In the genomic region with DNA sequence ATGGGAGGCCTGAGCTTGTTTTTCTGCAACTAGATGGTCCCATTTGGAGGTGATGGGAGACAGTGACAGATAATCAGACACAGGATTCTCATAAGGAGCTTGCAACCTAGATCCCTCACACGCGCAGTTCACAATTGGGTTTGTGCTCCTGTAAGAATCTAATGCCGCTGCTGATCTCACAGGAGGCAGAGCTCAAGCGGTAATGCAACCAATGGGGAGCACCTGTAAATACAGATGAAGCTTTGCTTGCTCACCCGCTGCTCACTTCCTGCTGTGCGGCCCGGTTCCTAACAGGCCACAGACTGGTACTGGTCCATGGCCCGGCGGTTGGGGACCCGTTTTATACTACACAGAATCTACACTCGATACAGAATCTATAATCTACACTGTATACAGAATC, we compare ENCODE assay signal across 20 cellular contexts. TPM values are rescaled to one million over a fixed set of nuclear protein-coding genes. Genes with fewer than 3 reads are reported as not detected.
DNase-seq lines count a peak whose midpoint lies in the region; TF ChIP-seq lines count a peak whose summit lies in the region.
"Had no signal": no experiment of that assay in that cellular context is flagged by ENCODE, and none has a peak within 500 bp of the region (broad histone marks: within the 10 kb centered on the region; RNA-seq: fewer than 3 reads in every experiment).

No MANE protein-coding gene starts in this region.

- H3K36me3 ChIP-seq in HEK293 (ENCODE audit: control insufficient read depth in 2 of 2, insufficient read depth in 1 of 2, low read length in 2 of 2) (no peaks in the 10 kb centered on the region), Karpas-422 (ENCODE audit: insufficient read depth, low read length) (no peaks in the 10 kb centered on the region), WERI-Rb-1 (no peaks in the 10 kb centered on the region; the same call in none of the 2 replicates), neural progenitor cell (no peaks in the 10 kb centered on the region), endodermal cell (ENCODE audit: control insufficient read depth, insufficient read depth, low read length) (no peaks in the 10 kb centered on the region)
- H3K36me3 ChIP-seq: BLaER1 had no signal

- H3K4me2 ChIP-seq in Karpas-422 (ENCODE audit: low read depth, low read length, poor library complexity, severe bottlenecking) (no peak overlapping the region), neural progenitor cell (no peak overlapping the region)
- H3K4me2 ChIP-seq: BLaER1 had no signal

- H3F3A ChIP-seq in neural progenitor cell (ENCODE audit: low read depth): no peaks in the 10 kb centered on the region

- POLR2A ChIA-PET in HEK293 (lab: Yijun Ruan, JAX): interaction anchor here (1.3 kb wide), 1 partner anchor 52 kb away, joined by 5 read pairs; the partner anchor contains the start of gene B3GALNT2

- H3K27ac Mint-ChIP-seq in neural progenitor cell: no peak overlapping the region
- no peak overlapping the region for H3K27ac Mint-ChIP-seq in endodermal cell
- H3K27ac Mint-ChIP-seq: CD14-positive monocyte; CD4-positive, CD25-positive, alpha-beta regulatory T cell; CD8-positive, alpha-beta memory T cell had no signal

- TF ChIP-seq CTCF in HEK293 (tag by site-specific recombination; IDR thresholded peaks at IDR 0.05) (no peak), WERI-Rb-1 (IDR thresholded peaks at IDR 0.05; ENCODE audit: low read depth, low read length) (no peak), neural progenitor cell (IDR thresholded peaks at IDR 0.05) (no peak), endodermal cell (conservative IDR thresholded peaks at IDR 0.05) (no peak)

- H3K27ac ChIP-seq in HEK293 (ENCODE audit: extremely low read depth, low read depth, low read length) (no peak overlapping the region), Karpas-422 (ENCODE audit: low read length) (no peak overlapping the region), WERI-Rb-1 (no peak overlapping the region), neural progenitor cell (no peak overlapping the region), endodermal cell (ENCODE audit: low read depth, low read length) (no peak overlapping the region)
- H3K27ac ChIP-seq: BLaER1 had no signal

- H3K27me3 Mint-ChIP-seq in neural progenitor cell (ENCODE audit: insufficient read depth, low read depth): peaks cover 4% of the 10 kb centered on the region
- H3K27me3 Mint-ChIP-seq in endodermal cell (ENCODE audit: insufficient read depth): no peaks in the 10 kb centered on the region
- H3K27me3 Mint-ChIP-seq: CD4-positive, alpha-beta memory T cell; CD8-positive, alpha-beta memory T cell had no signal

- H3K9me3 Mint-ChIP-seq in neural progenitor cell (peaks cover 2% of the 10 kb centered on the region), endodermal cell (no peaks in the 10 kb centered on the region)
- H3K9me3 Mint-ChIP-seq: CD4-positive, CD25-positive, alpha-beta regulatory T cell had no signal

- no peak overlapping the region for H3K4me3 Mint-ChIP-seq in neural progenitor cell
- no peak overlapping the region for H3K4me3 Mint-ChIP-seq in endodermal cell
- H3K4me3 Mint-ChIP-seq: CD14-positive monocyte; CD4-positive, alpha-beta memory T cell; CD4-positive, CD25-positive, alpha-beta regulatory T cell; CD8-positive, alpha-beta memory T cell had no signal

- H3K27me3 ChIP-seq in Karpas-422 (ENCODE audit: low read length): no peaks in the 10 kb centered on the region
- no peaks in the 10 kb centered on the region for H3K27me3 ChIP-seq in WERI-Rb-1 (ENCODE audit: insufficient read depth, low read depth, severe bottlenecking)
- no peaks in the 10 kb centered on the region for H3K27me3 ChIP-seq in neural progenitor cell
- H3K27me3 ChIP-seq in endodermal cell (ENCODE audit: control insufficient read depth, insufficient read depth, low read length, poor library complexity, severe bottlenecking): no peaks in the 10 kb centered on the region
- H3K27me3 ChIP-seq: BE2C, BLaER1 had no signal

- H3K9ac ChIP-seq in Karpas-422 (ENCODE audit: low read length) (no peak overlapping the region), neural progenitor cell (no peak overlapping the region), endodermal cell (ENCODE audit: extremely low read depth, low read length, poor library complexity, severe bottlenecking) (no peak overlapping the region)
- H3K9ac ChIP-seq: BLaER1 had no signal

- CTCF ChIA-PET in HEK293 (lab: Yijun Ruan, JAX): interaction anchor here (0.6 to 3.1 kb wide), 21 partner anchors 9 to 237 kb away, joined by 3 to 21 read pairs (median 4); no protein-coding TSS in a partner anchor

- H3K4me1 ChIP-seq in HEK293 (ENCODE audit: control insufficient read depth, insufficient read depth, low read length): no peaks in the 10 kb centered on the region
- no peaks in the 10 kb centered on the region for H3K4me1 ChIP-seq in Karpas-422 (ENCODE audit: low read length)
- no peaks in the 10 kb centered on the region for H3K4me1 ChIP-seq in neural progenitor cell
- H3K4me1 ChIP-seq in endodermal cell (ENCODE audit: control insufficient read depth, insufficient read depth, low read length): no peaks in the 10 kb centered on the region
- H3K4me1 ChIP-seq: BLaER1 had no signal

- H3K79me2 ChIP-seq in Karpas-422 (ENCODE audit: low read length): no peaks in the 10 kb centered on the region
- no peaks in the 10 kb centered on the region for H3K79me2 ChIP-seq in neural progenitor cell (ENCODE audit: low read depth)

- H3K9me3 ChIP-seq in HEK293 (ENCODE audit: control insufficient read depth, insufficient read depth, low read depth, low read length) (no peaks in the 10 kb centered on the region), Karpas-422 (ENCODE audit: low read length) (no peaks in the 10 kb centered on the region), WERI-Rb-1 (ENCODE audit: severe bottlenecking) (peaks cover 3% of the 10 kb centered on the region), neural progenitor cell (ENCODE audit: low read depth) (no peaks in the 10 kb centered on the region), endodermal cell (ENCODE audit: control insufficient read depth, low read length) (no peaks in the 10 kb centered on the region)
- H3K9me3 ChIP-seq: BE2C had no signal

- WGBS in endodermal cell (ENCODE audit: insufficient coverage in 1 of 2, insufficient read length in 1 of 2), 2 experiments: 95 to 100% methylated on average over 7 to 11 of the region's 11 CpGs

- H3K36me3 Mint-ChIP-seq in neural progenitor cell: peaks cover 9% of the 10 kb centered on the region
- no peaks in the 10 kb centered on the region for H3K36me3 Mint-ChIP-seq in endodermal cell (ENCODE audit: low read depth)
- H3K36me3 Mint-ChIP-seq: CD14-positive monocyte; CD4-positive, alpha-beta memory T cell; CD4-positive, CD25-positive, alpha-beta regulatory T cell; CD8-positive, alpha-beta memory T cell had no signal

- DNase-seq in Karpas-422 (peak; percentile 20), WERI-Rb-1 (peak; percentile 63), NCI-H2029 (lab: John Stamatoyannopoulos, UW) (no peak), neural progenitor cell (ENCODE audit: low spot score) (no peak), endodermal cell (no peak)
- DNase-seq: 8988T; C1 segment of cervical spinal cord; CD4-positive, alpha-beta memory T cell; CD8-positive, alpha-beta memory T cell; COR-L47; DMS 273 treated with DMSO at 0.1 percent for 48 hours; DMS153; DMS79; EL; GDM1 had no signal

- H2AFZ ChIP-seq in Karpas-422 (ENCODE audit: low read length) (no peak overlapping the region), neural progenitor cell (replicated peaks) (no peak overlapping the region)

- no peaks in the 10 kb centered on the region for H4K20me1 ChIP-seq in Karpas-422 (ENCODE audit: insufficient read depth, low read depth, low read length)
- no peaks in the 10 kb centered on the region for H4K20me1 ChIP-seq in neural progenitor cell (ENCODE audit: low read depth)
- H4K20me1 ChIP-seq: BLaER1 had no signal

- no peak overlapping the region for H3K4me3 ChIP-seq in HEK293 (ENCODE audit: low read depth, low read length)
- H3K4me3 ChIP-seq in Karpas-422 (ENCODE audit: low read length): no peak overlapping the region
- H3K4me3 ChIP-seq in WERI-Rb-1 (ENCODE audit: low read depth, low read length): no peak overlapping the region
- no peak overlapping the region for H3K4me3 ChIP-seq in neural progenitor cell
- H3K4me3 ChIP-seq in endodermal cell (ENCODE audit: low read length): no peak overlapping the region
- H3K4me3 ChIP-seq: BLaER1 had no signal

- H3K4me1 Mint-ChIP-seq in neural progenitor cell: peaks cover 28% of the 10 kb centered on the region
- no peaks in the 10 kb centered on the region for H3K4me1 Mint-ChIP-seq in endodermal cell
- H3K4me1 Mint-ChIP-seq: CD14-positive monocyte; CD4-positive, CD25-positive, alpha-beta regulatory T cell; CD8-positive, alpha-beta memory T cell had no signal

- no peaks in the 10 kb centered on the region for H3K9me2 ChIP-seq in Karpas-422 (replicated peaks; ENCODE audit: insufficient read depth, low read length)

TF ChIP-seq in HEK293, 187 proteins besides CTCF, POLR2A, EP300 and RAD21:
- TF ChIP-seq ZNF157 (tag by site-specific recombination; IDR thresholded peaks at IDR 0.05): no peak
- peak; percentile 82; the same call in 1 of the 2 replicates for TF ChIP-seq ZNF610 (tag by site-specific recombination; IDR thresholded peaks at IDR 0.05; ENCODE audit: borderline replicate concordance)

RNA-seq across cellular contexts. Expression of gene B3GALNT2, which starts 52.6 kb away (rescaled TPM):
- 10.8 and 15.4 TPM in 2 replicates for total RNA-seq in Karpas-422 (2014; rRNA removed; shearing (Covaris generic); ENCODE audit: low replicate concordance)
- 42.7 and 43.0 TPM in 2 replicates for total RNA-seq in neural progenitor cell (ENCODE audit: low replicate concordance)
- 10 to 100 TPM; 33.0 to 34.3 TPM for total RNA-seq in endodermal cell
- 21.2 TPM for polyA plus RNA-seq in endodermal cell (2013, experiment 1 of 2)
- polyA plus RNA-seq in endodermal cell (2013, experiment 2 of 2): 22.3 TPM

Comparison
In these comparisons a context has a peak if more than half of its experiments do, and no peak if none do; other contexts are left out.
1. DNase-seq: peak in Karpas-422 (single experiment) and WERI-Rb-1 (single experiment); none in NCI-H2029 (single experiment), neural progenitor cell (single experiment) and endodermal cell (single experiment).